ENCODE assay signal across 27 cellular contexts in the genomic region with DNA sequence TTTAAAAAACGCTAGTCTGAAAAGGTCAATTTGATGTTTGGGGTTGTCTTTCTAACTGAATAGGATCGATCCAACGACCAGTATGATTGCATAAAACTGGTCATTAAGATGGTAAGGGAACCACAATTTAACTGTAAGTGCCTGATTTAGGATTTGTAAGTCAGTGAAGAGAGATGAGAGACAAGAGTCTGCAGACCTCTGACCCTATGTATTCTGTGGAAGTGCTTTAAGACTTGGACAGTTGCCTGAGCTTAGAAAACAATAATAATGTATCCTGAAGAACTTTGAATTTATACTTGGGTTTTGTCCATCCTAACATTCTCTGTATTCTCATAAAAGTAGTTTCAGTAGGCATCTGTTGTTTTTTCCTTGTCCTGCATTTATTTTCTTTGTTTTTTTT.
"Had no signal": no experiment of that assay in that cellular context is flagged by ENCODE, and none has a peak within 500 bp of the region (broad histone marks: within the 10 kb centered on the region; RNA-seq: fewer than 3 reads in every experiment).

No MANE protein-coding gene starts in this region.

- H3K27me3 ChIP-seq: Peyer's patch, SJCRH30 had no signal

- H3K27ac Mint-ChIP-seq: activated CD4-positive, alpha-beta memory T cell treated with anti-CD3 and anti-CD28 coated beads for 36 hours; activated CD4-positive, alpha-beta T cell treated with anti-CD3 and anti-CD28 coated beads, Interleukin-2, amount 10 ng/mL, durations not matched to agents 7 days and 5 days; activated naive CD4-positive, alpha-beta T cell treated with anti-CD3 and anti-CD28 coated beads for 36 hours; activated naive CD8-positive, alpha-beta T cell had no signal

- H3K4me2 ChIP-seq: SK-N-SH had no signal

- H3K36me3 Mint-ChIP-seq: activated CD4-positive, alpha-beta memory T cell treated with anti-CD3 and anti-CD28 coated beads for 36 hours had no signal

- H3K4me3 Mint-ChIP-seq: activated CD4-positive, alpha-beta memory T cell treated with anti-CD3 and anti-CD28 coated beads for 36 hours; activated CD4-positive, alpha-beta T cell treated with anti-CD3 and anti-CD28 coated beads, Interleukin-2, amount 10 ng/mL, durations not matched to agents 7 days and 5 days; activated naive CD4-positive, alpha-beta T cell treated with anti-CD3 and anti-CD28 coated beads for 36 hours; activated naive CD8-positive, alpha-beta T cell; activated T-cell treated with anti-CD3 and anti-CD28 coated beads, Interleukin-2, amount 50 U/mL, for 4 hours; central memory CD8-positive, alpha-beta T cell had no signal

- DNase-seq: activated CD4-positive, alpha-beta memory T cell treated with anti-CD3 and anti-CD28 coated beads for 36 hours; activated CD4-positive, alpha-beta T cell treated with anti-CD3 and anti-CD28 coated beads, Interleukin-2, amount 10 ng/mL, durations not matched to agents 7 days and 5 days; activated CD4-positive, CD25-positive, alpha-beta regulatory T cell; activated CD8-positive, alpha-beta memory T cell treated with anti-CD3 and anti-CD28 coated beads for 24 hours; activated gamma-delta T cell; activated naive CD4-positive, alpha-beta T cell treated with anti-CD3 and anti-CD28 coated beads for 36 hours; activated T-cell treated with anti-CD3 and anti-CD28 coated beads, Interleukin-2, amount 50 U/mL, for 4 hours; amygdala; Kasumi-1; NCI-H1048; NCI-H2029; NCI-H2107; NCI-H2171 treated with DMSO at 0.1 percent for 48 hours; NCI-H226; NCI-H510A treated with DMSO at 0.1 percent for 48 hours; NCI-H69; NK-92 treated with Interleukin-12 subunit alpha and Interleukin-12 subunit beta, amount 100 ng/mL, for 24 hours; OCI-M1; Right ventricle myocardium superior; SK-N-SH; T-helper 1 cell had no signal

- H3K9me2 ChIP-seq: SK-N-SH had no signal

- H3K9me3 ChIP-seq: Peyer's patch, SJCRH30, SK-N-SH had no signal

- H3K27me3 Mint-ChIP-seq: activated CD4-positive, alpha-beta memory T cell treated with anti-CD3 and anti-CD28 coated beads for 36 hours; activated CD4-positive, alpha-beta T cell treated with anti-CD3 and anti-CD28 coated beads, Interleukin-2, amount 10 ng/mL, durations not matched to agents 7 days and 5 days; activated naive CD8-positive, alpha-beta T cell had no signal

- H3K9me3 Mint-ChIP-seq: activated CD4-positive, alpha-beta memory T cell treated with anti-CD3 and anti-CD28 coated beads for 36 hours; activated naive CD4-positive, alpha-beta T cell treated with anti-CD3 and anti-CD28 coated beads for 36 hours; activated T-cell treated with anti-CD3 and anti-CD28 coated beads, Interleukin-2, amount 50 U/mL, for 4 hours; central memory CD8-positive, alpha-beta T cell had no signal

- ATAC-seq: activated T-cell treated with anti-CD3 and anti-CD28 coated beads, Interleukin-2, amount 50 U/mL, for 4 hours had no signal

- H3K9ac ChIP-seq: SK-N-SH had no signal

- H3K36me3 ChIP-seq: Peyer's patch, SJCRH30 had no signal

- H3K4me1 Mint-ChIP-seq: activated CD4-positive, alpha-beta T cell treated with anti-CD3 and anti-CD28 coated beads, Interleukin-2, amount 10 ng/mL, durations not matched to agents 7 days and 5 days; central memory CD8-positive, alpha-beta T cell had no signal

- H3K4me1 ChIP-seq: Peyer's patch, SJCRH30 had no signal

- H3K27ac ChIP-seq: Peyer's patch, RWPE1, SJCRH30, VCaP had no signal

- H3K4me3 ChIP-seq: Peyer's patch, SJCRH30 had no signal
